14 cellular contexts compared by ENCODE assay signal in genomic region chr19:16595097-16595496, GRCh38. TPM values are rescaled to one million over a fixed set of nuclear protein-coding genes. Genes with fewer than 3 reads are reported as not detected.
DNase-seq lines count a peak whose midpoint lies in the region; ATAC-seq and TF ChIP-seq lines count a peak whose summit lies in the region.
"Had no signal": no experiment of that assay in that cellular context is flagged by ENCODE, and none has a peak within 500 bp of the region (broad histone marks: within the 10 kb centered on the region; RNA-seq: fewer than 3 reads in every experiment).

No MANE protein-coding gene starts in this region.

- no peak for ATAC-seq in GM18511 (IDR thresholded peaks at IDR 0.05; ENCODE audit: unreplicated experiment)

- peak overlapping the region; percentile 11 for H3K18ac ChIP-seq in neuronal stem cell (ENCODE audit: low read length)

- peak overlapping the region; percentile 76 for H3K27ac Mint-ChIP-seq in activated CD4-positive, alpha-beta T cell treated with anti-CD3 and anti-CD28 coated beads, Interleukin-2, amount 10 ng/mL, durations not matched to agents 24 days and 14 days
- H3K27ac Mint-ChIP-seq in activated T-helper 2 cell treated with anti-CD3 and anti-CD28 coated beads, Interferon-gamma antibody, Interleukin-2, Interleukin-4, amounts not matched to agents 10 μg/mL and 5 μg/mL and 100 μg/mL, durations not matched to agents 14 hours and 24 hours and 36 hours = peak overlapping the region; percentile 85

- no peak overlapping the region for H2BK120ac ChIP-seq in neuronal stem cell (ENCODE audit: low read depth, low read length)

- no peak overlapping the region for H3K4me2 ChIP-seq in neuronal stem cell (ENCODE audit: insufficient read depth, low read length, poor library complexity, severe bottlenecking)

- peak overlapping the region; percentile 47 for H3K27ac ChIP-seq in KOPT-K1 (ENCODE audit: low read depth, low read length, poor library complexity, severe bottlenecking)
- H3K27ac ChIP-seq in neuronal stem cell (replicated peaks; ENCODE audit: low read length) = no peak overlapping the region
- H3K27ac ChIP-seq: thoracic aorta had no signal

- no peak overlapping the region for H3K4ac ChIP-seq in neuronal stem cell (ENCODE audit: low read length)

- no peak overlapping the region for H4K8ac ChIP-seq in neuronal stem cell (ENCODE audit: low read depth, low read length)

- no peaks in the 10 kb centered on the region for H3K36me3 ChIP-seq in KOPT-K1 (ENCODE audit: insufficient read depth, low read length)
- H3K36me3 ChIP-seq in neuronal stem cell (replicated peaks in 1 of 2; ENCODE audit: control insufficient read depth in 2 of 2, insufficient read depth in 2 of 2, low read length in 2 of 2) = peaks cover 0 to 1% of the 10 kb centered on the region in 2 donors
- H3K36me3 ChIP-seq: thoracic aorta had no signal

- H3K4me1 Mint-ChIP-seq in activated CD4-positive, alpha-beta T cell treated with anti-CD3 and anti-CD28 coated beads, Interleukin-2, amount 10 ng/mL, durations not matched to agents 24 days and 14 days = peaks cover 57% of the 10 kb centered on the region
- peaks cover 45% of the 10 kb centered on the region for H3K4me1 Mint-ChIP-seq in activated T-helper 2 cell treated with anti-CD3 and anti-CD28 coated beads, Interferon-gamma antibody, Interleukin-2, Interleukin-4, amounts not matched to agents 10 μg/mL and 5 μg/mL and 100 μg/mL, durations not matched to agents 14 hours and 24 hours and 36 hours (ENCODE audit: low read depth)

- H2AFZ ChIP-seq in neuronal stem cell (ENCODE audit: low read length) = no peak overlapping the region

- H3K27me3 ChIP-seq in neuronal stem cell (ENCODE audit: control insufficient read depth in 3 of 3, insufficient read depth in 3 of 3, low read depth in 1 of 3, low read length in 3 of 3) = no peaks in the 10 kb centered on the region

- no peaks in the 10 kb centered on the region for H3K27me3 Mint-ChIP-seq in activated CD4-positive, alpha-beta T cell treated with anti-CD3 and anti-CD28 coated beads, Interleukin-2, amount 10 ng/mL, durations not matched to agents 24 days and 14 days
- H3K27me3 Mint-ChIP-seq in activated T-helper 2 cell treated with anti-CD3 and anti-CD28 coated beads, Interferon-gamma antibody, Interleukin-2, Interleukin-4, amounts not matched to agents 10 μg/mL and 5 μg/mL and 100 μg/mL, durations not matched to agents 14 hours and 24 hours and 36 hours (ENCODE audit: low read depth) = no peaks in the 10 kb centered on the region

- H3K4me1 ChIP-seq in neuronal stem cell (ENCODE audit: control insufficient read depth in 2 of 2, insufficient read depth in 1 of 2, low read depth in 1 of 2, low read length in 2 of 2) = peaks cover 9 to 18% of the 10 kb centered on the region in 2 donors

- H4K91ac ChIP-seq in neuronal stem cell (ENCODE audit: low read depth, low read length, poor library complexity) = no peak overlapping the region

- no peak overlapping the region for H3K14ac ChIP-seq in neuronal stem cell (ENCODE audit: low read length)

- H3K36me3 Mint-ChIP-seq in activated CD4-positive, alpha-beta T cell treated with anti-CD3 and anti-CD28 coated beads, Interleukin-2, amount 10 ng/mL, durations not matched to agents 24 days and 14 days (ENCODE audit: low read depth) = peaks cover 4% of the 10 kb centered on the region
- H3K36me3 Mint-ChIP-seq in activated T-helper 2 cell treated with anti-CD3 and anti-CD28 coated beads, Interferon-gamma antibody, Interleukin-2, Interleukin-4, amounts not matched to agents 10 μg/mL and 5 μg/mL and 100 μg/mL, durations not matched to agents 14 hours and 24 hours and 36 hours (ENCODE audit: low read depth) = peaks cover 9% of the 10 kb centered on the region

- peak overlapping the region in 1 of 2 donors; percentile 34 for H3K4me3 ChIP-seq in neuronal stem cell (ENCODE audit: low read length in 2 of 2)
- H3K4me3 ChIP-seq: thoracic aorta had no signal

- in situ Hi-C loops in GM13977 (cut with MboI; ENCODE audit: low pct_unique_long_range_greater_than_20kb, low sequenced_read_pairs, unreplicated experiment) = no loop called here

- peak overlapping the region; percentile 25 for H3K9ac ChIP-seq in neuronal stem cell (ENCODE audit: low read depth, low read length, poor library complexity)

- peak overlapping the region; percentile 75 for H3K4me3 Mint-ChIP-seq in activated CD4-positive, alpha-beta T cell treated with anti-CD3 and anti-CD28 coated beads, Interleukin-2, amount 10 ng/mL, durations not matched to agents 24 days and 14 days
- H3K4me3 Mint-ChIP-seq in activated T-helper 2 cell treated with anti-CD3 and anti-CD28 coated beads, Interferon-gamma antibody, Interleukin-2, Interleukin-4, amounts not matched to agents 10 μg/mL and 5 μg/mL and 100 μg/mL, durations not matched to agents 14 hours and 24 hours and 36 hours (ENCODE audit: low read depth) = peak overlapping the region; percentile 66

- DNase-seq in activated CD4-positive, alpha-beta T cell treated with anti-CD3 and anti-CD28 coated beads, Interleukin-2, amount 10 ng/mL, durations not matched to agents 24 days and 14 days = no peak
- no peak for DNase-seq in activated CD4-positive, alpha-beta T cell treated with anti-CD3 and anti-CD28 coated beads for 1 hour
- DNase-seq in activated T-helper 2 cell treated with anti-CD3 and anti-CD28 coated beads, Interferon-gamma antibody, Interleukin-2, Interleukin-4, amounts not matched to agents 10 μg/mL and 5 μg/mL and 100 μg/mL, durations not matched to agents 14 hours and 24 hours and 36 hours (ENCODE audit: low spot score) = no peak
- DNase-seq in neuronal stem cell (ENCODE audit: low spot score) = no peak
- no peak for DNase-seq in NOMO-1 treated with dmso at 0.1 percent for 144 hours (lab: John Stamatoyannopoulos, UW; ENCODE audit: unreplicated experiment)
- no peak for DNase-seq in GM13977 (ENCODE audit: low spot score)
- DNase-seq: activated CD8-positive, alpha-beta memory T cell treated with anti-CD3 and anti-CD28 coated beads, Interleukin-2, amount 50 U/mL, for 4 hours; COR-L47; NCI-H1436; NCI-H526; T1000 had no signal

- intact Hi-C loops in activated CD4-positive, alpha-beta T cell treated with anti-CD3 and anti-CD28 coated beads, Interleukin-2, amount 10 ng/mL, durations not matched to agents 24 days and 14 days (cut with micrococcal nuclease) = no loop called here
- intact Hi-C loops in activated T-helper 2 cell treated with anti-CD3 and anti-CD28 coated beads, Interferon-gamma antibody, Interleukin-2, Interleukin-4, amounts not matched to agents 10 μg/mL and 5 μg/mL and 100 μg/mL, durations not matched to agents 14 hours and 24 hours and 36 hours (cut with micrococcal nuclease) = no loop called here

- no peak overlapping the region for H2BK15ac ChIP-seq in neuronal stem cell (ENCODE audit: low read length)

- no CpG with 5 or more reads among the region's 8 CpGs for WGBS in neuronal stem cell (ENCODE audit: extremely low coverage in 2 of 2, insufficient read length in 2 of 2, insufficient replicate concordance in 1 of 2), 2 donors

- no peak overlapping the region for H2BK12ac ChIP-seq in neuronal stem cell (ENCODE audit: low read length)

- H3K9me3 ChIP-seq in KOPT-K1 (ENCODE audit: insufficient read depth, low read length, poor library complexity, severe bottlenecking) (no peaks in the 10 kb centered on the region), neuronal stem cell (replicated peaks in 1 of 2; ENCODE audit: control insufficient read depth in 2 of 2, insufficient read depth in 1 of 2, low read depth in 1 of 2, low read length in 2 of 2) (no peaks in the 10 kb centered on the region)
- H3K9me3 ChIP-seq: thoracic aorta had no signal

- no peak overlapping the region for H2AK5ac ChIP-seq in neuronal stem cell (ENCODE audit: low read depth, low read length)

- H3K79me1 ChIP-seq in neuronal stem cell (ENCODE audit: low read depth, low read length) = peaks cover 28% of the 10 kb centered on the region

- H3K9me3 Mint-ChIP-seq in activated CD4-positive, alpha-beta T cell treated with anti-CD3 and anti-CD28 coated beads, Interleukin-2, amount 10 ng/mL, durations not matched to agents 24 days and 14 days = no peaks in the 10 kb centered on the region
- H3K9me3 Mint-ChIP-seq in activated T-helper 2 cell treated with anti-CD3 and anti-CD28 coated beads, Interferon-gamma antibody, Interleukin-2, Interleukin-4, amounts not matched to agents 10 μg/mL and 5 μg/mL and 100 μg/mL, durations not matched to agents 14 hours and 24 hours and 36 hours = no peaks in the 10 kb centered on the region

- H3K23ac ChIP-seq in neuronal stem cell (ENCODE audit: low read depth, low read length, poor library complexity) = peak overlapping the region; percentile 26

- peak overlapping the region; percentile 57 for H2BK5ac ChIP-seq in neuronal stem cell (ENCODE audit: low read length)

- no peak for TF ChIP-seq CTCF in GM13977 (IDR thresholded peaks at IDR 0.05; ENCODE audit: extremely low read depth, insufficient read depth, missing control alignments)

RNA-seq across cellular contexts. Expression of gene SLC35E1, which starts 22.9 kb away (rescaled TPM):
- total RNA-seq in activated CD4-positive, alpha-beta T cell treated with anti-CD3 and anti-CD28 coated beads, Interleukin-2, amount 10 ng/mL, durations not matched to agents 24 days and 14 days = 60.2 and 65.0 TPM in 2 replicates
- 55.3 and 56.0 TPM in 2 replicates for total RNA-seq in activated T-helper 2 cell treated with anti-CD3 and anti-CD28 coated beads, Interferon-gamma antibody, Interleukin-2, Interleukin-4, amounts not matched to agents 10 μg/mL and 5 μg/mL and 100 μg/mL, durations not matched to agents 14 hours and 24 hours and 36 hours
- 23.9 TPM for polyA plus RNA-seq in neuronal stem cell (2013, experiment 1 of 2)
- 24.3 TPM for polyA plus RNA-seq in neuronal stem cell (2013, experiment 2 of 2)

RNA-seq across cellular contexts. Expression of gene MED26, which starts 32.9 kb away (rescaled TPM):
- 15.5 and 16.8 TPM in 2 replicates for total RNA-seq in activated CD4-positive, alpha-beta T cell treated with anti-CD3 and anti-CD28 coated beads, Interleukin-2, amount 10 ng/mL, durations not matched to agents 24 days and 14 days
- 13.4 and 15.8 TPM in 2 replicates for total RNA-seq in activated T-helper 2 cell treated with anti-CD3 and anti-CD28 coated beads, Interferon-gamma antibody, Interleukin-2, Interleukin-4, amounts not matched to agents 10 μg/mL and 5 μg/mL and 100 μg/mL, durations not matched to agents 14 hours and 24 hours and 36 hours
- polyA plus RNA-seq in neuronal stem cell (2013, experiment 1 of 2) = 4.4 TPM
- polyA plus RNA-seq in neuronal stem cell (2013, experiment 2 of 2) = 4.7 TPM

RNA-seq across cellular contexts. Expression of gene CHERP, which starts 52.9 kb away (rescaled TPM):
- total RNA-seq in activated CD4-positive, alpha-beta T cell treated with anti-CD3 and anti-CD28 coated beads, Interleukin-2, amount 10 ng/mL, durations not matched to agents 24 days and 14 days = 88.6 and 89.8 TPM in 2 replicates
- 79.1 and 82.3 TPM in 2 replicates for total RNA-seq in activated T-helper 2 cell treated with anti-CD3 and anti-CD28 coated beads, Interferon-gamma antibody, Interleukin-2, Interleukin-4, amounts not matched to agents 10 μg/mL and 5 μg/mL and 100 μg/mL, durations not matched to agents 14 hours and 24 hours and 36 hours
- polyA plus RNA-seq in neuronal stem cell (2013, experiment 1 of 2) = 40.7 TPM
- 40.6 TPM for polyA plus RNA-seq in neuronal stem cell (2013, experiment 2 of 2)
